ENCODE assay signal across 23 cellular contexts in genomic region chr11:76558473-76558872, GRCh38.
DNase-seq lines count a peak whose midpoint lies in the region; ATAC-seq, FAIRE-seq and TF ChIP-seq lines count a peak whose summit lies in the region.
"Had no signal": no experiment of that assay in that cellular context is flagged by ENCODE, and none has a peak within 500 bp of the region (broad histone marks: within the 10 kb centered on the region; RNA-seq: fewer than 3 reads in every experiment).

No MANE protein-coding gene starts in this region.

- no peaks in the 10 kb centered on the region for H3K36me3 ChIP-seq in K562 (ENCODE audit: control insufficient read depth, insufficient read depth, low read length)
- H3K36me3 ChIP-seq: BLaER1 treated with 17β-estradiol and CSF1 and Interleukin-3, amounts not matched to agents 10 nM and 100 nM had no signal

- CTCF ChIA-PET in A549 (lab: Yijun Ruan, JAX), result no interaction called here
- CTCF ChIA-PET in activated CD4-positive, alpha-beta memory T cell treated with anti-CD3 and anti-CD28 coated beads, Interleukin-2, amount 10 ng/mL, durations not matched to agents 7 days and 5 days (lab: Charles Lee), result no interaction called here
- CTCF ChIA-PET in K562 (lab: Yijun Ruan, JAX; ENCODE audit: low intra/inter-chr PET ratio), result no interaction called here

- no peak overlapping the region for H2AFZ ChIP-seq in K562 (ENCODE audit: low read depth, low read length)

- H4K20me1 ChIP-seq in K562 (replicated peaks; ENCODE audit: control insufficient read depth, insufficient read depth, low read length), result no peaks in the 10 kb centered on the region

- TF ChIP-seq RAD21 in A549 (conservative IDR thresholded peaks at IDR 0.05 in 1 of 2, IDR thresholded peaks at IDR 0.05 in 1 of 2), result no peak
- no peak for TF ChIP-seq RAD21 in K562 (CRISPR knock-in tag; conservative IDR thresholded peaks at IDR 0.05 in 1 of 2, IDR thresholded peaks at IDR 0.05 in 1 of 2)

- H3K9me3 Mint-ChIP-seq in activated CD4-positive, alpha-beta memory T cell treated with anti-CD3 and anti-CD28 coated beads, Interleukin-2, amount 10 ng/mL, durations not matched to agents 7 days and 5 days, result no peaks in the 10 kb centered on the region
- no peaks in the 10 kb centered on the region for H3K9me3 Mint-ChIP-seq in naive thymus-derived CD8-positive, alpha-beta T cell
- H3K9me3 Mint-ChIP-seq: CD4-positive, alpha-beta T cell; CD8-positive, alpha-beta T cell had no signal

- TF ChIP-seq EP300 in A549 (IDR thresholded peaks at IDR 0.05) (no peak), K562 (IDR thresholded peaks at IDR 0.05; ENCODE audit: low read length) (no peak)

- TF ChIP-seq CTCF in A549 (IDR thresholded peaks at IDR 0.05) (no peak), K562 (IDR thresholded peaks at IDR 0.05 in 2 of 3, conservative IDR thresholded peaks at IDR 0.05 in 1 of 3; ENCODE audit: insufficient read depth in 2 of 3, low read depth in 1 of 3, low read length in 3 of 3) (no peak)

- no TSS peak for BruUV-seq in K562 (replicated peaks; lab: Mats Ljungman, UMichigan)

- no peak for DNase-seq in A549 (ENCODE audit: low read depth in 1 of 2, low spot score in 1 of 2)
- DNase-seq in T-helper 17 cell, result no peak
- no peak for DNase-seq in activated CD4-positive, alpha-beta memory T cell treated with anti-CD3 and anti-CD28 coated beads, Interleukin-2, amount 10 ng/mL, durations not matched to agents 7 days and 5 days
- no peak for DNase-seq in K562 (ENCODE audit: extremely low read depth in 1 of 4, low spot score in 3 of 4)
- no peak for DNase-seq in NCI-H2107 (lab: John Stamatoyannopoulos, UW)
- no peak for DNase-seq in naive thymus-derived CD8-positive, alpha-beta T cell
- DNase-seq: 8988T; AML-193; Caco-2; Calu3; CD4-positive, alpha-beta T cell; CD8-positive, alpha-beta T cell; DMS79 treated with DMSO at 0.1 percent for 48 hours; GF-D8 had no signal

- H3K27me3 Mint-ChIP-seq in T-helper 17 cell, result no peaks in the 10 kb centered on the region
- peaks cover 4% of the 10 kb centered on the region for H3K27me3 Mint-ChIP-seq in activated CD4-positive, alpha-beta memory T cell treated with anti-CD3 and anti-CD28 coated beads, Interleukin-2, amount 10 ng/mL, durations not matched to agents 7 days and 5 days
- H3K27me3 Mint-ChIP-seq in naive thymus-derived CD8-positive, alpha-beta T cell, result peaks cover 2 to 9% (median 5%) of the 10 kb centered on the region in 5 donors
- H3K27me3 Mint-ChIP-seq: CD4-positive, alpha-beta T cell had no signal

- H3K27ac Mint-ChIP-seq in T-helper 17 cell, result peak overlapping the region; percentile 91
- peak overlapping the region; percentile 77 for H3K27ac Mint-ChIP-seq in activated CD4-positive, alpha-beta memory T cell treated with anti-CD3 and anti-CD28 coated beads, Interleukin-2, amount 10 ng/mL, durations not matched to agents 7 days and 5 days
- peak overlapping the region in 1 of 10 donors; percentile 70 for H3K27ac Mint-ChIP-seq in naive thymus-derived CD8-positive, alpha-beta T cell
- H3K27ac Mint-ChIP-seq: B cell; CD4-positive, alpha-beta T cell; CD8-positive, alpha-beta T cell had no signal

- peaks cover 0 to 3% of the 10 kb centered on the region in 2 experiments; a peak in 1 of 5 replicates for H3K27me3 ChIP-seq in K562 (ENCODE audit: control insufficient read depth in 2 of 2, insufficient read depth in 2 of 2, low read length in 2 of 2)
- H3K27me3 ChIP-seq: BLaER1 treated with 17β-estradiol and CSF1 and Interleukin-3, amounts not matched to agents 10 nM and 100 nM had no signal

- H3K9ac ChIP-seq in K562 (ENCODE audit: insufficient read depth in 1 of 2, low read depth in 2 of 2, low read length in 2 of 2), result no peak overlapping the region
- H3K9ac ChIP-seq: BLaER1 treated with 17β-estradiol and CSF1 and Interleukin-3, amounts not matched to agents 10 nM and 100 nM had no signal

- POLR2A ChIA-PET in A549 (lab: Yijun Ruan, JAX) (no interaction called here), K562 (lab: Yijun Ruan, JAX) (no interaction called here)
- POLR2A ChIA-PET in activated CD4-positive, alpha-beta memory T cell treated with anti-CD3 and anti-CD28 coated beads, Interleukin-2, amount 10 ng/mL, durations not matched to agents 7 days and 5 days (lab: Charles Lee), result no interaction called here
- POLR2A ChIA-PET in naive thymus-derived CD8-positive, alpha-beta T cell (lab: Charles Lee), result no interaction called here

- no peaks in the 10 kb centered on the region for H3K36me3 Mint-ChIP-seq in T-helper 17 cell (ENCODE audit: low read depth)
- H3K36me3 Mint-ChIP-seq in activated CD4-positive, alpha-beta memory T cell treated with anti-CD3 and anti-CD28 coated beads, Interleukin-2, amount 10 ng/mL, durations not matched to agents 7 days and 5 days (ENCODE audit: low read depth), result peaks cover 3% of the 10 kb centered on the region
- no peaks in the 10 kb centered on the region for H3K36me3 Mint-ChIP-seq in naive thymus-derived CD8-positive, alpha-beta T cell
- H3K36me3 Mint-ChIP-seq: CD8-positive, alpha-beta T cell had no signal

- H3K9me3 ChIP-seq in A549 (no peaks in the 10 kb centered on the region), T-helper 17 cell (ENCODE audit: control insufficient read depth, low read length, poor library complexity, severe bottlenecking) (no peaks in the 10 kb centered on the region), K562 (replicated peaks; ENCODE audit: control insufficient read depth, insufficient read depth, low read depth, low read length) (no peaks in the 10 kb centered on the region)
- H3K9me3 ChIP-seq: Caco-2 had no signal

- TF ChIP-seq POLR2A in A549 (IDR thresholded peaks at IDR 0.05; ENCODE audit: low read length), result no peak
- no peak for TF ChIP-seq POLR2A in K562 (conservative IDR thresholded peaks at IDR 0.05)

- H3K79me2 ChIP-seq in K562 (ENCODE audit: control insufficient read depth, insufficient read depth, low read length), result no peaks in the 10 kb centered on the region

- H3K27ac ChIP-seq in A549, result no peak overlapping the region
- no peak overlapping the region for H3K27ac ChIP-seq in K562 (ENCODE audit: extremely low read depth, low read depth, low read length)
- H3K27ac ChIP-seq: BLaER1 treated with 17β-estradiol and CSF1 and Interleukin-3, amounts not matched to agents 10 nM and 100 nM; C4-2B had no signal

- H3K4me2 ChIP-seq in A549 (no peak overlapping the region), K562 (ENCODE audit: insufficient read depth, low read length) (no peak overlapping the region)

- no peaks in the 10 kb centered on the region for H3K9me1 ChIP-seq in K562 (ENCODE audit: control insufficient read depth, insufficient read depth, low read length)

- WGBS in A549 (ENCODE audit: missing lambda C conversion rate), result 47% methylated on average over 1 of the region's 1 CpG
- 0% methylated on average over 1 of the region's 1 CpG for WGBS in K562 (ENCODE audit: insufficient coverage, low coverage, missing lambda C conversion rate)

- intact Hi-C loops in K562 (cut with micrococcal nuclease), result no loop called here

- in situ Hi-C loops in K562 (cut with MboI), result no loop called here

- FAIRE-seq in A549 (lab: Jason Lieb, UNC) (no peak), K562 (lab: Jason Lieb, UNC) (no peak)
- FAIRE-seq: A204.1, D721Med, G401.6, GM12891 had no signal

- no peak overlapping the region for H3K4me3 Mint-ChIP-seq in T-helper 17 cell
- H3K4me3 Mint-ChIP-seq in activated CD4-positive, alpha-beta memory T cell treated with anti-CD3 and anti-CD28 coated beads, Interleukin-2, amount 10 ng/mL, durations not matched to agents 7 days and 5 days, result no peak overlapping the region
- no peak overlapping the region for H3K4me3 Mint-ChIP-seq in naive thymus-derived CD8-positive, alpha-beta T cell
- H3K4me3 Mint-ChIP-seq: B cell; CD4-positive, alpha-beta T cell; CD8-positive, alpha-beta T cell had no signal

- H3K4me3 ChIP-seq in A549 (no peak overlapping the region), K562 (no peak overlapping the region)
- H3K4me3 ChIP-seq: BLaER1 treated with 17β-estradiol and CSF1 and Interleukin-3, amounts not matched to agents 10 nM and 100 nM had no signal

- H3K4me1 ChIP-seq in A549 (no peaks in the 10 kb centered on the region), K562 (replicated peaks in 1 of 2; ENCODE audit: control insufficient read depth in 2 of 2, insufficient read depth in 2 of 2, low read length in 2 of 2) (no peaks in the 10 kb centered on the region)

- ATAC-seq in A549 (no peak), T-helper 17 cell (no peak), K562 (no peak), GM21737 (IDR thresholded peaks at IDR 0.05; ENCODE audit: unreplicated experiment) (no peak), GM18858 (IDR thresholded peaks at IDR 0.05; ENCODE audit: unreplicated experiment) (no peak)
- ATAC-seq in naive thymus-derived CD8-positive, alpha-beta T cell, result no peak
- ATAC-seq: CD8-positive, alpha-beta T cell had no signal

- H3K4me1 Mint-ChIP-seq in T-helper 17 cell, result peaks cover 31% of the 10 kb centered on the region
- H3K4me1 Mint-ChIP-seq in activated CD4-positive, alpha-beta memory T cell treated with anti-CD3 and anti-CD28 coated beads, Interleukin-2, amount 10 ng/mL, durations not matched to agents 7 days and 5 days, result peaks cover 38% of the 10 kb centered on the region
- peaks cover 0 to 7% (median 0%) of the 10 kb centered on the region in 4 donors for H3K4me1 Mint-ChIP-seq in naive thymus-derived CD8-positive, alpha-beta T cell

TF ChIP-seq in A549, 52 proteins besides CTCF, POLR2A, EP300 and RAD21:
- TF ChIP-seq POLR2AphosphoS2 (conservative IDR thresholded peaks at IDR 0.05; ENCODE audit: low read length) (no peak), MAFK (IDR thresholded peaks at IDR 0.05; ENCODE audit: partially characterized antibody) (peak; percentile 58), ATOH8 (CRISPR knock-in tag; IDR thresholded peaks at IDR 0.05; ENCODE audit: low read depth) (no peak)

TF ChIP-seq in K562, 482 proteins besides CTCF, POLR2A, EP300 and RAD21 (continues in another document):
- TF ChIP-seq ZNF316 (IDR thresholded peaks at IDR 0.05) (peak; percentile 74), STAT6 (CRISPR knock-in tag; IDR thresholded peaks at IDR 0.05) (no peak), C11orf30 (IDR thresholded peaks at IDR 0.05; ENCODE audit: low read depth) (peak; percentile 26; the same call in 1 of the 2 replicates)

Comparison
In these comparisons a context has a peak if more than half of its experiments do, and no peak if none do; other contexts are left out.
1. Of the 35 proteins assayed by ChIP-seq in both K562 and A549: peak only in K562: none; only in A549: MAFK; in both: none; in neither: 34.